Comparison of ENCODE assay signal across 8 cellular contexts in genomic region chr2:159921752-159922404, GRCh38. TPM values are rescaled to one million over a fixed set of nuclear protein-coding genes. Genes with fewer than 3 reads are reported as not detected.
DNase-seq lines count a peak whose midpoint lies in the region; ATAC-seq and TF ChIP-seq lines count a peak whose summit lies in the region.

No MANE protein-coding gene starts in this region.

- H3K9me3 ChIP-seq in esophagus muscularis mucosa, result no peaks in the 10 kb centered on the region
- H3K9me3 ChIP-seq in suprapubic skin, result no peaks in the 10 kb centered on the region

- DNase-seq in NCI-H1694 (lab: John Stamatoyannopoulos, UW), result peak; percentile 30
- DNase-seq in NCI-H1694 treated with DMSO at 0.1 percent for 48 hours (lab: John Stamatoyannopoulos, UW), result no peak
- DNase-seq in NCI-H1930 (lab: John Stamatoyannopoulos, UW), result peak; percentile 22 to 54
- DNase-seq in activated CD8-positive, alpha-beta memory T cell treated with anti-CD3 and anti-CD28 coated beads, Interleukin-2, amount 10 ng/mL, durations not matched to agents 7 days and 5 days, result peak; percentile 81
- DNase-seq in esophagus muscularis mucosa (ENCODE audit: extremely low spot score), result no peak
- DNase-seq in nephron progenitor cell, result peak; percentile 88
- peak; percentile 78 to 87 for DNase-seq in suprapubic skin (ENCODE audit: low spot score in 2 of 2)

- TF ChIP-seq CTCF in esophagus muscularis mucosa (IDR thresholded peaks at IDR 0.05) (peak; percentile 30 to 58 (median 32)), nephron progenitor cell (IDR thresholded peaks at IDR 0.05) (peak; percentile 75), suprapubic skin (IDR thresholded peaks at IDR 0.05) (peak; percentile 26 to 76)

- H3K27me3 Mint-ChIP-seq in activated CD8-positive, alpha-beta memory T cell treated with anti-CD3 and anti-CD28 coated beads, Interleukin-2, amount 10 ng/mL, durations not matched to agents 7 days and 5 days, result peaks cover 10% of the 10 kb centered on the region
- H3K27me3 Mint-ChIP-seq in nephron progenitor cell (ENCODE audit: low read depth, poor library complexity), result peaks cover 28% of the 10 kb centered on the region

- no peak overlapping the region for H3K27ac Mint-ChIP-seq in activated CD8-positive, alpha-beta memory T cell treated with anti-CD3 and anti-CD28 coated beads, Interleukin-2, amount 10 ng/mL, durations not matched to agents 7 days and 5 days
- H3K27ac Mint-ChIP-seq in nephron progenitor cell, result no peak overlapping the region

- H3K4me1 ChIP-seq in esophagus muscularis mucosa (peaks cover 0 to 5% (median 2%) of the 10 kb centered on the region in 4 donors), suprapubic skin (peaks cover 7% of the 10 kb centered on the region)

- H3K27ac ChIP-seq in esophagus muscularis mucosa (replicated peaks in 1 of 4), result no peak overlapping the region
- H3K27ac ChIP-seq in suprapubic skin, result no peak overlapping the region

- no peaks in the 10 kb centered on the region for H3K36me3 Mint-ChIP-seq in activated CD8-positive, alpha-beta memory T cell treated with anti-CD3 and anti-CD28 coated beads, Interleukin-2, amount 10 ng/mL, durations not matched to agents 7 days and 5 days
- no peaks in the 10 kb centered on the region for H3K36me3 Mint-ChIP-seq in nephron progenitor cell (ENCODE audit: low read depth)

- WGBS in esophagus muscularis mucosa, result 47% methylated on average over 6 of the region's 17 CpGs
- WGBS in suprapubic skin, result 24% methylated on average over 13 of the region's 17 CpGs

- no peak for TF ChIP-seq EP300 in esophagus muscularis mucosa (IDR thresholded peaks at IDR 0.05)
- TF ChIP-seq EP300 in suprapubic skin (IDR thresholded peaks at IDR 0.05), result no peak

- H3K36me3 ChIP-seq in esophagus muscularis mucosa, result no peaks in the 10 kb centered on the region
- no peaks in the 10 kb centered on the region for H3K36me3 ChIP-seq in suprapubic skin

- H3K4me3 Mint-ChIP-seq in activated CD8-positive, alpha-beta memory T cell treated with anti-CD3 and anti-CD28 coated beads, Interleukin-2, amount 10 ng/mL, durations not matched to agents 7 days and 5 days, result no peak overlapping the region
- no peak overlapping the region for H3K4me3 Mint-ChIP-seq in nephron progenitor cell

- intact Hi-C loops in esophagus muscularis mucosa (cut with DNase I), result no loop called here

- CTCF ChIA-PET in activated CD8-positive, alpha-beta memory T cell treated with anti-CD3 and anti-CD28 coated beads, Interleukin-2, amount 10 ng/mL, durations not matched to agents 7 days and 5 days (lab: Charles Lee), result interaction anchor here (0.9 to 2.3 kb wide), 14 partner anchors 11 to 213 kb away, joined by 3 to 5 read pairs (median 4); partner anchors contain the start of gene LY75

- peaks cover 10% of the 10 kb centered on the region for H3K4me1 Mint-ChIP-seq in activated CD8-positive, alpha-beta memory T cell treated with anti-CD3 and anti-CD28 coated beads, Interleukin-2, amount 10 ng/mL, durations not matched to agents 7 days and 5 days
- peaks cover 17% of the 10 kb centered on the region for H3K4me1 Mint-ChIP-seq in nephron progenitor cell

- H3K9me3 Mint-ChIP-seq in activated CD8-positive, alpha-beta memory T cell treated with anti-CD3 and anti-CD28 coated beads, Interleukin-2, amount 10 ng/mL, durations not matched to agents 7 days and 5 days (ENCODE audit: low read depth), result no peaks in the 10 kb centered on the region
- H3K9me3 Mint-ChIP-seq in nephron progenitor cell, result no peaks in the 10 kb centered on the region

- TF ChIP-seq POLR2A in esophagus muscularis mucosa (IDR thresholded peaks at IDR 0.05; ENCODE audit: low read depth), result no peak
- TF ChIP-seq POLR2A in suprapubic skin (IDR thresholded peaks at IDR 0.05), result no peak

- H3K4me3 ChIP-seq in esophagus muscularis mucosa, result no peak overlapping the region
- no peak overlapping the region for H3K4me3 ChIP-seq in suprapubic skin

- peaks cover 0 to 12% (median 2%) of the 10 kb centered on the region in 4 donors for H3K27me3 ChIP-seq in esophagus muscularis mucosa
- no peaks in the 10 kb centered on the region for H3K27me3 ChIP-seq in suprapubic skin

- ATAC-seq in HG02759 (IDR thresholded peaks at IDR 0.05; ENCODE audit: unreplicated experiment), result peak; percentile 90
- ATAC-seq in activated CD8-positive, alpha-beta memory T cell treated with anti-CD3 and anti-CD28 coated beads, Interleukin-2, amount 10 ng/mL, durations not matched to agents 7 days and 5 days, result peak; percentile 92

RNA-seq across cellular contexts. Expression of gene LY75, which starts 17.3 kb away (rescaled TPM):
- 10 to 100 TPM; 20.9 to 23.4 TPM for total RNA-seq in activated CD8-positive, alpha-beta memory T cell treated with anti-CD3 and anti-CD28 coated beads, Interleukin-2, amount 10 ng/mL, durations not matched to agents 7 days and 5 days
- total RNA-seq in esophagus muscularis mucosa, result 1 to 10 TPM in 3 of 4 donors, under 1 TPM in 1; 0.97 to 2.5 (median 1.3) TPM
- total RNA-seq in suprapubic skin, result 10 to 100 TPM in 3 of 4 donors, 1 to 10 TPM in 1; 8.9 to 21.2 (median 12.6) TPM

Comparison
In these comparisons a context has a peak if more than half of its experiments do, and no peak if none do; other contexts are left out.
1. DNase-seq: peak in NCI-H1694 (single experiment), NCI-H1930 (2 of 2), activated CD8-positive, alpha-beta memory T cell treated with anti-CD3 and anti-CD28 coated beads, Interleukin-2, amount 10 ng/mL, durations not matched to agents 7 days and 5 days (single experiment), nephron progenitor cell (single experiment) and suprapubic skin (2 of 2); none in NCI-H1694 treated with DMSO at 0.1 percent for 48 hours (single experiment) and esophagus muscularis mucosa (single experiment).
2. Peak in every context shown above with its lines, with median percentiles within 50 percentile points of each other: CTCF ChIP-seq.